In genomic region chr17:63930951-63931575, GRCh38 we compare ENCODE assay signal across 9 cellular contexts. TPM values are rescaled to one million over a fixed set of nuclear protein-coding genes. Genes with fewer than 3 reads are reported as not detected.
A peak's percentile ranks its signal among the peaks of the same experiment; 100 is the strongest.
DNase-seq lines count a peak whose midpoint lies in the region; ATAC-seq, FAIRE-seq and TF ChIP-seq lines count a peak whose summit lies in the region.
"Had no signal": no experiment of that assay in that cellular context is flagged by ENCODE, and none has a peak within 500 bp of the region (broad histone marks: within the 10 kb centered on the region; RNA-seq: fewer than 3 reads in every experiment).

No MANE protein-coding gene starts in this region.

- H3K27ac Mint-ChIP-seq in activated CD4-positive, alpha-beta memory T cell treated with anti-CD3 and anti-CD28 coated beads, Interleukin-2, amount 10 ng/mL, durations not matched to agents 7 days and 5 days = peak overlapping the region; percentile 90

- H3K36me3 ChIP-seq in prostate gland = no peaks in the 10 kb centered on the region

- H3K9me3 Mint-ChIP-seq in activated CD4-positive, alpha-beta memory T cell treated with anti-CD3 and anti-CD28 coated beads, Interleukin-2, amount 10 ng/mL, durations not matched to agents 7 days and 5 days = no peaks in the 10 kb centered on the region

- FAIRE-seq in H54 (lab: Jason Lieb, UNC) = no peak

- H3K4me1 Mint-ChIP-seq in activated CD4-positive, alpha-beta memory T cell treated with anti-CD3 and anti-CD28 coated beads, Interleukin-2, amount 10 ng/mL, durations not matched to agents 7 days and 5 days = peaks cover 31% of the 10 kb centered on the region

- POLR2A ChIA-PET in activated CD4-positive, alpha-beta memory T cell treated with anti-CD3 and anti-CD28 coated beads, Interleukin-2, amount 10 ng/mL, durations not matched to agents 7 days and 5 days (lab: Charles Lee) = interaction anchor here (0.7 to 4.4 kb wide), 13 partner anchors 8 to 214 kb away, joined by 3 to 21 read pairs (median 5); partner anchors contain the start of genes GH1 and ICAM2

- intact Hi-C loops in Right ventricle myocardium inferior (cut with DNase I) = loop anchor here (5.0 kb wide), 1 partner anchor 61 kb away; no protein-coding TSS in a partner anchor
- intact Hi-C loops in prostate gland (cut with DNase I) = no loop called here

- no peaks in the 10 kb centered on the region for H3K27me3 ChIP-seq in prostate gland (replicated peaks; ENCODE audit: insufficient read depth)

- H3K36me3 Mint-ChIP-seq in activated CD4-positive, alpha-beta memory T cell treated with anti-CD3 and anti-CD28 coated beads, Interleukin-2, amount 10 ng/mL, durations not matched to agents 7 days and 5 days (ENCODE audit: low read depth) = peaks cover 14% of the 10 kb centered on the region

- no peak overlapping the region for H3K27ac ChIP-seq in prostate gland

- H3K4me3 ChIP-seq in prostate gland = no peak overlapping the region

- no peaks in the 10 kb centered on the region for H3K4me1 ChIP-seq in prostate gland (replicated peaks)

- TF ChIP-seq CTCF in GM10266 (IDR thresholded peaks at IDR 0.05; ENCODE audit: control insufficient read depth, insufficient read depth, low read depth, missing control alignments) (no peak), prostate gland (IDR thresholded peaks at IDR 0.05) (no peak)

- H3K4me3 Mint-ChIP-seq in activated CD4-positive, alpha-beta memory T cell treated with anti-CD3 and anti-CD28 coated beads, Interleukin-2, amount 10 ng/mL, durations not matched to agents 7 days and 5 days = peak overlapping the region; percentile 96

- DNase-seq in GM10266 (ENCODE audit: extremely low spot score) = peak; percentile 70
- peak; percentile 79 for DNase-seq in activated CD4-positive, alpha-beta memory T cell treated with anti-CD3 and anti-CD28 coated beads, Interleukin-2, amount 10 ng/mL, durations not matched to agents 7 days and 5 days
- DNase-seq in Right ventricle myocardium inferior (ENCODE audit: missing footprints) = peak; percentile 87
- DNase-seq in stimulated activated CD4-positive, alpha-beta T cell treated with anti-CD3 and anti-CD28 coated beads, Interleukin-2, amount 100 ng/mL, for 4 hours (ENCODE audit: low read depth) = peak; percentile 29
- DNase-seq in H54 (ENCODE audit: insufficient read length, low spot score) = no peak
- no peak for DNase-seq in GM03348 (ENCODE audit: low spot score)
- DNase-seq in prostate gland (ENCODE audit: low spot score) = no peak

- CTCF ChIA-PET in activated CD4-positive, alpha-beta memory T cell treated with anti-CD3 and anti-CD28 coated beads, Interleukin-2, amount 10 ng/mL, durations not matched to agents 7 days and 5 days (lab: Charles Lee) = interaction anchor here (0.7 to 4.2 kb wide), 10 partner anchors 12 to 202 kb away, joined by 3 to 44 read pairs (median 6); partner anchors contain the start of gene GH1

- H3K27me3 Mint-ChIP-seq in activated CD4-positive, alpha-beta memory T cell treated with anti-CD3 and anti-CD28 coated beads, Interleukin-2, amount 10 ng/mL, durations not matched to agents 7 days and 5 days = peaks cover 3% of the 10 kb centered on the region

- peak; percentile 45 for ATAC-seq in HG03280 (IDR thresholded peaks at IDR 0.05; ENCODE audit: unreplicated experiment)
- peak; percentile 77 for ATAC-seq in Right ventricle myocardium inferior

- H3K9me3 ChIP-seq in prostate gland = no peaks in the 10 kb centered on the region

- WGBS in prostate gland = 59% methylated on average over 16 of the region's 16 CpGs

- TF ChIP-seq POLR2A in H54 (IDR thresholded peaks at IDR 0.05; ENCODE audit: low read depth, low read length) (no peak), prostate gland (IDR thresholded peaks at IDR 0.05) (no peak)

RNA-seq across cellular contexts. Expression of gene CD79B, which starts 1.1 kb away (rescaled TPM):
- 10 to 100 TPM; 48.6 to 50.2 TPM for total RNA-seq in activated CD4-positive, alpha-beta memory T cell treated with anti-CD3 and anti-CD28 coated beads, Interleukin-2, amount 10 ng/mL, durations not matched to agents 7 days and 5 days
- total RNA-seq in Right ventricle myocardium inferior (6.9 TPM), prostate gland (1 to 10 TPM; 1.6 to 2.2 TPM)

RNA-seq across cellular contexts. Expression of gene GH1, which starts 12.4 kb away (rescaled TPM):
- not detected for total RNA-seq in activated CD4-positive, alpha-beta memory T cell treated with anti-CD3 and anti-CD28 coated beads, Interleukin-2, amount 10 ng/mL, durations not matched to agents 7 days and 5 days
- not detected for total RNA-seq in Right ventricle myocardium inferior
- not detected for total RNA-seq in prostate gland
- total RNA-seq: dermis microvascular lymphatic vessel endothelial cell had no signal

RNA-seq across cellular contexts. Expression of gene CSHL1, which starts 20.0 kb away (rescaled TPM):
- not detected for total RNA-seq in activated CD4-positive, alpha-beta memory T cell treated with anti-CD3 and anti-CD28 coated beads, Interleukin-2, amount 10 ng/mL, durations not matched to agents 7 days and 5 days
- total RNA-seq in Right ventricle myocardium inferior = not detected
- total RNA-seq in prostate gland = under 1 TPM in 1 of 2 donors, not detected in 1; 0.34 TPM
- total RNA-seq: dermis microvascular lymphatic vessel endothelial cell had no signal

RNA-seq across cellular contexts. Expression of gene CSH1, which starts 34.7 kb away (rescaled TPM):
- total RNA-seq in activated CD4-positive, alpha-beta memory T cell treated with anti-CD3 and anti-CD28 coated beads, Interleukin-2, amount 10 ng/mL, durations not matched to agents 7 days and 5 days = not detected
- total RNA-seq in Right ventricle myocardium inferior (not detected), prostate gland (not detected)
- total RNA-seq: dermis microvascular lymphatic vessel endothelial cell had no signal

RNA-seq across cellular contexts. Expression of gene SCN4A, which starts 41.7 kb away (rescaled TPM):
- under 1 TPM; 0.08 to 0.13 TPM for total RNA-seq in activated CD4-positive, alpha-beta memory T cell treated with anti-CD3 and anti-CD28 coated beads, Interleukin-2, amount 10 ng/mL, durations not matched to agents 7 days and 5 days
- 0.32 TPM for total RNA-seq in Right ventricle myocardium inferior
- total RNA-seq in prostate gland = under 1 TPM; 0.23 TPM

Comparison
In these comparisons a context has a peak if more than half of its experiments do, and no peak if none do; other contexts are left out.
1. DNase-seq: peak in GM10266 (single experiment), activated CD4-positive, alpha-beta memory T cell treated with anti-CD3 and anti-CD28 coated beads, Interleukin-2, amount 10 ng/mL, durations not matched to agents 7 days and 5 days (single experiment), Right ventricle myocardium inferior (single experiment) and stimulated activated CD4-positive, alpha-beta T cell treated with anti-CD3 and anti-CD28 coated beads, Interleukin-2, amount 100 ng/mL, for 4 hours (single experiment); none in H54 (single experiment), GM03348 (single experiment) and prostate gland (single experiment).